Comparison of ENCODE assay signal across 1 cellular context in the genomic region with DNA sequence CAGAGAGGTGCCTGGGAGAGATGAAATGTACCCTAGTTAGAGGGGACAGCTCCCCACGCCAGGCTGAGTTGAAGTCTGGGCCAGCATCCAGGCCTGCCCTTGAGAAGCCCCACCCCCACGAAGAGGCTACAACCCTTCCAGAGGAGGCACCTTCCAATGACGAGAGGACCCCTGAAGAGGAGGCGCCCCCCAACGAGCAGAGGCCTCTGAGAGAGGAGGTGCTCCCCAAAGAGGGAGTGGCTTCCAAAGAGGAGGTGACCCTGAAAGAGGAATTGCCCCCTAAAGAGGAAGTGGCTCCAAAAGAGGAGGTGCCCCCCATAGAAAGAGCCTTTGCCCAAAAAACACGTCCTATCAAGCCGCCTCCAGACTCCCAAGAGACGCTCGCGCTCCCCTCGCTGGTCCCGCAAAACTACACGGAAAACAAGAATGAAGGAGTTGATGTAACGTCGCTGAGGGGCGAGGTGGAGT.
TF ChIP-seq lines count a peak whose summit lies in the region.

No MANE protein-coding gene starts in this region.

TF ChIP-seq in H1, 55 proteins besides CTCF, POLR2A, EP300 and RAD21:
- TF ChIP-seq SP1 (IDR thresholded peaks at IDR 0.05; ENCODE audit: low read depth, low read length) (no peak), ASH2L (IDR thresholded peaks at IDR 0.05; ENCODE audit: low read length) (no peak), TAF1 (IDR thresholded peaks at IDR 0.05; ENCODE audit: low read depth, low read length) (no peak), KDM4A (IDR thresholded peaks at IDR 0.05; ENCODE audit: low read depth, low read length, severe bottlenecking) (no peak), CBX8 (IDR thresholded peaks at IDR 0.05; ENCODE audit: borderline replicate concordance, low read depth, low read length) (no peak), SP4 (IDR thresholded peaks at IDR 0.05; ENCODE audit: low read length) (no peak), NRF1 (IDR thresholded peaks at IDR 0.05; ENCODE audit: low read depth, low read length) (no peak), CTBP2 (IDR thresholded peaks at IDR 0.05; ENCODE audit: borderline replicate concordance, insufficient read depth, insufficient read length, low read length) (no peak), BCL11A (IDR thresholded peaks at IDR 0.05; ENCODE audit: low read depth in 2 of 2, low read length in 2 of 2) (no peak)
